1 cellular context compared by ENCODE assay signal in the genomic region with DNA sequence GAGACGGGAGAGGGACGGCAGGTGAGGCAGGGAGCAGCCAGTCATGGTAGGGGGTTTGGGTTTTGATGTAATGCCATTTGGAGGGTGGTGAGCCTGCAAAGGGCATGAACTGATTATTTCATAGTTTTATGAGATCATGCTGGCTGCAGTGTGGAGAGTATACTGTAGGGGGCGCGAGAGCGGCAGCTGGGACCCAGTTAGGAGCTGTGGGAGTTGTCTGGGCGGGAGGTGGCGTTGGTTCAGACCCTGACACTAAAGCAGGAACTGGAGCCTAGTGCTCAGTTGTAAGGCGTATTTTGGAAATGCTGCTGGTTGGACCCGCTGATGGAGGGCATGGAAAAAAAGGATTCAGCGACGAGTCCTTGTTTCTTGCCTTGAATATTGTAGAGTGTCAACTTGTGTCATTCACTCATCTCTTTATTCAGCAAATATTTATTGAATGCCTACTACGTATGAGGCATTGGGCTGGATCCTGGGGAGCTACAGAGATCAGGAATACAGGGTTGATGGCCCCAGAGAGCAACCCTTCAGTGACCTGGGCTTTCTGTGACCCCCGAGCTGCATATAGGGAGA.
TF ChIP-seq lines count a peak whose summit lies in the region.

No MANE protein-coding gene starts in this region.

TF ChIP-seq in HepG2, 621 proteins besides CTCF, POLR2A, EP300 and RAD21 (continued from another document and continues in another):
- TF ChIP-seq, protein P1, sequence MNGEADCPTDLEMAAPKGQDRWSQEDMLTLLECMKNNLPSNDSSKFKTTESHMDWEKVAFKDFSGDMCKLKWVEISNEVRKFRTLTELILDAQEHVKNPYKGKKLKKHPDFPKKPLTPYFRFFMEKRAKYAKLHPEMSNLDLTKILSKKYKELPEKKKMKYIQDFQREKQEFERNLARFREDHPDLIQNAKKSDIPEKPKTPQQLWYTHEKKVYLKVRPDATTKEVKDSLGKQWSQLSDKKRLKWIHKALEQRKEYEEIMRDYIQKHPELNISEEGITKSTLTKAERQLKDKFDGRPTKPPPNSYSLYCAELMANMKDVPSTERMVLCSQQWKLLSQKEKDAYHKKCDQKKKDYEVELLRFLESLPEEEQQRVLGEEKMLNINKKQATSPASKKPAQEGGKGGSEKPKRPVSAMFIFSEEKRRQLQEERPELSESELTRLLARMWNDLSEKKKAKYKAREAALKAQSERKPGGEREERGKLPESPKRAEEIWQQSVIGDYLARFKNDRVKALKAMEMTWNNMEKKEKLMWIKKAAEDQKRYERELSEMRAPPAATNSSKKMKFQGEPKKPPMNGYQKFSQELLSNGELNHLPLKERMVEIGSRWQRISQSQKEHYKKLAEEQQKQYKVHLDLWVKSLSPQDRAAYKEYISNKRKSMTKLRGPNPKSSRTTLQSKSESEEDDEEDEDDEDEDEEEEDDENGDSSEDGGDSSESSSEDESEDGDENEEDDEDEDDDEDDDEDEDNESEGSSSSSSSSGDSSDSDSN (CRISPR knock-in tag; IDR thresholded peaks at IDR 0.05): no peak
- TF ChIP-seq, protein P2, sequence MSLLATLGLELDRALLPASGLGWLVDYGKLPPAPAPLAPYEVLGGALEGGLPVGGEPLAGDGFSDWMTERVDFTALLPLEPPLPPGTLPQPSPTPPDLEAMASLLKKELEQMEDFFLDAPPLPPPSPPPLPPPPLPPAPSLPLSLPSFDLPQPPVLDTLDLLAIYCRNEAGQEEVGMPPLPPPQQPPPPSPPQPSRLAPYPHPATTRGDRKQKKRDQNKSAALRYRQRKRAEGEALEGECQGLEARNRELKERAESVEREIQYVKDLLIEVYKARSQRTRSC (CRISPR knock-in tag; IDR thresholded peaks at IDR 0.05; ENCODE audit: low read depth): no peak
- no peak for TF ChIP-seq SMYD3 (CRISPR knock-in tag; IDR thresholded peaks at IDR 0.05)
- TF ChIP-seq, protein P3, sequence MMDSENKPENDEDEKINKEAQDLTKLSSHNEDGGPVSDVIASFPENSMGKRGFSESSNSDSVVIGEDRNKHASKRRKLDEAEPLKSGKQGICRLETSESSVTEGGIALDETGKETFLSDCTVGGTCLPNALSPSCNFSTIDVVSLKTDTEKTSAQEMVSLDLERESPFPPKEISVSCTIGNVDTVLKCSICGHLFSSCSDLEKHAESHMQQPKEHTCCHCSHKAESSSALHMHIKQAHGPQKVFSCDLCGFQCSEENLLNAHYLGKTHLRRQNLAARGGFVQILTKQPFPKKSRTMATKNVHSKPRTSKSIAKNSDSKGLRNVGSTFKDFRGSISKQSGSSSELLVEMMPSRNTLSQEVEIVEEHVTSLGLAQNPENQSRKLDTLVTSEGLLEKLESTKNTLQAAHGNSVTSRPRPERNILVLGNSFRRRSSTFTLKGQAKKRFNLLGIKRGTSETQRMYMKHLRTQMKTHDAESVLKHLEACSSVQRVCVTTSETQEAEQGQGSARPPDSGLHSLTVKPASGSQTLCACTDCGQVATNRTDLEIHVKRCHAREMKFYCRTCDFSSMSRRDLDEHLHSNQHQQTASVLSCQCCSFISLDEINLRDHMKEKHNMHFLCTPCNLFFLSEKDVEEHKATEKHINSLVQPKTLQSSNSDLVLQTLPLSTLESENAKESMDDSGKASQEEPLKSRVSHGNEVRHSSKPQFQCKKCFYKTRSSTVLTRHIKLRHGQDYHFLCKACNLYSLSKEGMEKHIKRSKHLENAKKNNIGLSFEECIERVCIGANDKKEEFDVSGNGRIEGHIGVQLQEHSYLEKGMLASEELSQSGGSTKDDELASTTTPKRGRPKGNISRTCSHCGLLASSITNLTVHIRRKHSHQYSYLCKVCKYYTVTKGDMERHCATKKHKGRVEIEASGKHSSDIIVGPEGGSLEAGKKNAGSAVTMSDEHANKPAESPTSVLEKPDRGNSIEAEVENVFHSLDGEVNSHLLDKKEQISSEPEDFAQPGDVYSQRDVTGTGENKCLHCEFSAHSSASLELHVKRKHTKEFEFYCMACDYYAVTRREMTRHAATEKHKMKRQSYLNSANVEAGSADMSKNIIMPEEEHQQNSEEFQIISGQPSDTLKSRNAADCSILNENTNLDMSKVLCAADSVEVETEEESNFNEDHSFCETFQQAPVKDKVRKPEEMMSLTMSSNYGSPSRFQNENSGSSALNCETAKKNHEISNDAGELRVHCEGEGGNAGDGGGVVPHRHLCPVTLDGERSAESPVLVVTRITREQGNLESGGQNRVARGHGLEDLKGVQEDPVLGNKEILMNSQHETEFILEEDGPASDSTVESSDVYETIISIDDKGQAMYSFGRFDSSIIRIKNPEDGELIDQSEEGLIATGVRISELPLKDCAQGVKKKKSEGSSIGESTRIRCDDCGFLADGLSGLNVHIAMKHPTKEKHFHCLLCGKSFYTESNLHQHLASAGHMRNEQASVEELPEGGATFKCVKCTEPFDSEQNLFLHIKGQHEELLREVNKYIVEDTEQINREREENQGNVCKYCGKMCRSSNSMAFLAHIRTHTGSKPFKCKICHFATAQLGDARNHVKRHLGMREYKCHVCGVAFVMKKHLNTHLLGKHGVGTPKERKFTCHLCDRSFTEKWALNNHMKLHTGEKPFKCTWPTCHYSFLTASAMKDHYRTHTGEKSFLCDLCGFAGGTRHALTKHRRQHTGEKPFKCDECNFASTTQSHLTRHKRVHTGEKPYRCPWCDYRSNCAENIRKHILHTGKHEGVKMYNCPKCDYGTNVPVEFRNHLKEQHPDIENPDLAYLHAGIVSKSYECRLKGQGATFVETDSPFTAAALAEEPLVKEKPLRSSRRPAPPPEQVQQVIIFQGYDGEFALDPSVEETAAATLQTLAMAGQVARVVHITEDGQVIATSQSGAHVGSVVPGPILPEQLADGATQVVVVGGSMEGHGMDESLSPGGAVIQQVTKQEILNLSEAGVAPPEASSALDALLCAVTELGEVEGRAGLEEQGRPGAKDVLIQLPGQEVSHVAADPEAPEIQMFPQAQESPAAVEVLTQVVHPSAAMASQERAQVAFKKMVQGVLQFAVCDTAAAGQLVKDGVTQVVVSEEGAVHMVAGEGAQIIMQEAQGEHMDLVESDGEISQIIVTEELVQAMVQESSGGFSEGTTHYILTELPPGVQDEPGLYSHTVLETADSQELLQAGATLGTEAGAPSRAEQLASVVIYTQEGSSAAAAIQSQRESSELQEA (CRISPR knock-in tag; IDR thresholded peaks at IDR 0.05; ENCODE audit: not compliant biosample characterization): peak; percentile 34
- TF ChIP-seq, protein P4, sequence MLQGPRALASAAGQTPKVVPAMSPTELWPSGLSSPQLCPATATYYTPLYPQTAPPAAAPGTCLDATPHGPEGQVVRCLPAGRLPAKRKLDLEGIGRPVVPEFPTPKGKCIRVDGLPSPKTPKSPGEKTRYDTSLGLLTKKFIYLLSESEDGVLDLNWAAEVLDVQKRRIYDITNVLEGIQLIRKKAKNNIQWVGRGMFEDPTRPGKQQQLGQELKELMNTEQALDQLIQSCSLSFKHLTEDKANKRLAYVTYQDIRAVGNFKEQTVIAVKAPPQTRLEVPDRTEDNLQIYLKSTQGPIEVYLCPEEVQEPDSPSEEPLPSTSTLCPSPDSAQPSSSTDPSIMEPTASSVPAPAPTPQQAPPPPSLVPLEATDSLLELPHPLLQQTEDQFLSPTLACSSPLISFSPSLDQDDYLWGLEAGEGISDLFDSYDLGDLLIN (CRISPR knock-in tag; IDR thresholded peaks at IDR 0.05; ENCODE audit: borderline replicate concordance): no peak
- TF ChIP-seq, protein P5, sequence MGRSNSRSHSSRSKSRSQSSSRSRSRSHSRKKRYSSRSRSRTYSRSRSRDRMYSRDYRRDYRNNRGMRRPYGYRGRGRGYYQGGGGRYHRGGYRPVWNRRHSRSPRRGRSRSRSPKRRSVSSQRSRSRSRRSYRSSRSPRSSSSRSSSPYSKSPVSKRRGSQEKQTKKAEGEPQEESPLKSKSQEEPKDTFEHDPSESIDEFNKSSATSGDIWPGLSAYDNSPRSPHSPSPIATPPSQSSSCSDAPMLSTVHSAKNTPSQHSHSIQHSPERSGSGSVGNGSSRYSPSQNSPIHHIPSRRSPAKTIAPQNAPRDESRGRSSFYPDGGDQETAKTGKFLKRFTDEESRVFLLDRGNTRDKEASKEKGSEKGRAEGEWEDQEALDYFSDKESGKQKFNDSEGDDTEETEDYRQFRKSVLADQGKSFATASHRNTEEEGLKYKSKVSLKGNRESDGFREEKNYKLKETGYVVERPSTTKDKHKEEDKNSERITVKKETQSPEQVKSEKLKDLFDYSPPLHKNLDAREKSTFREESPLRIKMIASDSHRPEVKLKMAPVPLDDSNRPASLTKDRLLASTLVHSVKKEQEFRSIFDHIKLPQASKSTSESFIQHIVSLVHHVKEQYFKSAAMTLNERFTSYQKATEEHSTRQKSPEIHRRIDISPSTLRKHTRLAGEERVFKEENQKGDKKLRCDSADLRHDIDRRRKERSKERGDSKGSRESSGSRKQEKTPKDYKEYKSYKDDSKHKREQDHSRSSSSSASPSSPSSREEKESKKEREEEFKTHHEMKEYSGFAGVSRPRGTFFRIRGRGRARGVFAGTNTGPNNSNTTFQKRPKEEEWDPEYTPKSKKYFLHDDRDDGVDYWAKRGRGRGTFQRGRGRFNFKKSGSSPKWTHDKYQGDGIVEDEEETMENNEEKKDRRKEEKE (IDR thresholded peaks at IDR 0.05): no peak
- no peak for TF ChIP-seq LCORL (IDR thresholded peaks at IDR 0.05)
- TF ChIP-seq LCORL (CRISPR knock-in tag; IDR thresholded peaks at IDR 0.05): 0 out of 2 replicates have a peak, but pooled peaks have one; percentile 27
- TF ChIP-seq, protein P6, sequence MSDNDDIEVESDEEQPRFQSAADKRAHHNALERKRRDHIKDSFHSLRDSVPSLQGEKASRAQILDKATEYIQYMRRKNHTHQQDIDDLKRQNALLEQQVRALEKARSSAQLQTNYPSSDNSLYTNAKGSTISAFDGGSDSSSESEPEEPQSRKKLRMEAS (IDR thresholded peaks at IDR 0.05): no peak
- TF ChIP-seq, protein P7, sequence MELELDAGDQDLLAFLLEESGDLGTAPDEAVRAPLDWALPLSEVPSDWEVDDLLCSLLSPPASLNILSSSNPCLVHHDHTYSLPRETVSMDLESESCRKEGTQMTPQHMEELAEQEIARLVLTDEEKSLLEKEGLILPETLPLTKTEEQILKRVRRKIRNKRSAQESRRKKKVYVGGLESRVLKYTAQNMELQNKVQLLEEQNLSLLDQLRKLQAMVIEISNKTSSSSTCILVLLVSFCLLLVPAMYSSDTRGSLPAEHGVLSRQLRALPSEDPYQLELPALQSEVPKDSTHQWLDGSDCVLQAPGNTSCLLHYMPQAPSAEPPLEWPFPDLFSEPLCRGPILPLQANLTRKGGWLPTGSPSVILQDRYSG (CRISPR knock-in tag; IDR thresholded peaks at IDR 0.05): no peak
- TF ChIP-seq RFX1 (IDR thresholded peaks at IDR 0.05): no peak
- TF ChIP-seq IKZF4 (CRISPR knock-in tag; IDR thresholded peaks at IDR 0.05; ENCODE audit: borderline replicate concordance, low read depth, not compliant biosample characterization): peak; percentile 26
- TF ChIP-seq, protein P8, sequence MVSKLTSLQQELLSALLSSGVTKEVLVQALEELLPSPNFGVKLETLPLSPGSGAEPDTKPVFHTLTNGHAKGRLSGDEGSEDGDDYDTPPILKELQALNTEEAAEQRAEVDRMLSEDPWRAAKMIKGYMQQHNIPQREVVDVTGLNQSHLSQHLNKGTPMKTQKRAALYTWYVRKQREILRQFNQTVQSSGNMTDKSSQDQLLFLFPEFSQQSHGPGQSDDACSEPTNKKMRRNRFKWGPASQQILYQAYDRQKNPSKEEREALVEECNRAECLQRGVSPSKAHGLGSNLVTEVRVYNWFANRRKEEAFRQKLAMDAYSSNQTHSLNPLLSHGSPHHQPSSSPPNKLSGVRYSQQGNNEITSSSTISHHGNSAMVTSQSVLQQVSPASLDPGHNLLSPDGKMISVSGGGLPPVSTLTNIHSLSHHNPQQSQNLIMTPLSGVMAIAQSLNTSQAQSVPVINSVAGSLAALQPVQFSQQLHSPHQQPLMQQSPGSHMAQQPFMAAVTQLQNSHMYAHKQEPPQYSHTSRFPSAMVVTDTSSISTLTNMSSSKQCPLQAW (CRISPR knock-in tag; IDR thresholded peaks at IDR 0.05): peak; percentile 59; the same call in 1 of the 2 replicates
- TF ChIP-seq, protein P9, sequence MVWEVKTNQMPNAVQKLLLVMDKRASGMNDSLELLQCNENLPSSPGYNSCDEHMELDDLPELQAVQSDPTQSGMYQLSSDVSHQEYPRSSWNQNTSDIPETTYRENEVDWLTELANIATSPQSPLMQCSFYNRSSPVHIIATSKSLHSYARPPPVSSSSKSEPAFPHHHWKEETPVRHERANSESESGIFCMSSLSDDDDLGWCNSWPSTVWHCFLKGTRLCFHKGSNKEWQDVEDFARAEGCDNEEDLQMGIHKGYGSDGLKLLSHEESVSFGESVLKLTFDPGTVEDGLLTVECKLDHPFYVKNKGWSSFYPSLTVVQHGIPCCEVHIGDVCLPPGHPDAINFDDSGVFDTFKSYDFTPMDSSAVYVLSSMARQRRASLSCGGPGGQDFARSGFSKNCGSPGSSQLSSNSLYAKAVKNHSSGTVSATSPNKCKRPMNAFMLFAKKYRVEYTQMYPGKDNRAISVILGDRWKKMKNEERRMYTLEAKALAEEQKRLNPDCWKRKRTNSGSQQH (CRISPR knock-in tag; IDR thresholded peaks at IDR 0.05; ENCODE audit: low read depth): 0 out of 2 replicates have a peak, but pooled peaks have one; percentile 57
- TF ChIP-seq ZMAT3 (CRISPR knock-in tag; conservative IDR thresholded peaks at IDR 0.05): 0 out of 2 replicates have a peak, but pooled peaks have one; percentile 30
- peak; percentile 68; the same call in 1 of the 2 replicates for TF ChIP-seq ERF (CRISPR knock-in tag; IDR thresholded peaks at IDR 0.05)
- TF ChIP-seq SAP130 (CRISPR knock-in tag; IDR thresholded peaks at IDR 0.05; ENCODE audit: low read depth): peak; percentile 37; the same call in 1 of the 2 replicates
- TF ChIP-seq TSC22D2 (CRISPR knock-in tag; IDR thresholded peaks at IDR 0.05; ENCODE audit: borderline replicate concordance): no peak
- TF ChIP-seq, protein P10, sequence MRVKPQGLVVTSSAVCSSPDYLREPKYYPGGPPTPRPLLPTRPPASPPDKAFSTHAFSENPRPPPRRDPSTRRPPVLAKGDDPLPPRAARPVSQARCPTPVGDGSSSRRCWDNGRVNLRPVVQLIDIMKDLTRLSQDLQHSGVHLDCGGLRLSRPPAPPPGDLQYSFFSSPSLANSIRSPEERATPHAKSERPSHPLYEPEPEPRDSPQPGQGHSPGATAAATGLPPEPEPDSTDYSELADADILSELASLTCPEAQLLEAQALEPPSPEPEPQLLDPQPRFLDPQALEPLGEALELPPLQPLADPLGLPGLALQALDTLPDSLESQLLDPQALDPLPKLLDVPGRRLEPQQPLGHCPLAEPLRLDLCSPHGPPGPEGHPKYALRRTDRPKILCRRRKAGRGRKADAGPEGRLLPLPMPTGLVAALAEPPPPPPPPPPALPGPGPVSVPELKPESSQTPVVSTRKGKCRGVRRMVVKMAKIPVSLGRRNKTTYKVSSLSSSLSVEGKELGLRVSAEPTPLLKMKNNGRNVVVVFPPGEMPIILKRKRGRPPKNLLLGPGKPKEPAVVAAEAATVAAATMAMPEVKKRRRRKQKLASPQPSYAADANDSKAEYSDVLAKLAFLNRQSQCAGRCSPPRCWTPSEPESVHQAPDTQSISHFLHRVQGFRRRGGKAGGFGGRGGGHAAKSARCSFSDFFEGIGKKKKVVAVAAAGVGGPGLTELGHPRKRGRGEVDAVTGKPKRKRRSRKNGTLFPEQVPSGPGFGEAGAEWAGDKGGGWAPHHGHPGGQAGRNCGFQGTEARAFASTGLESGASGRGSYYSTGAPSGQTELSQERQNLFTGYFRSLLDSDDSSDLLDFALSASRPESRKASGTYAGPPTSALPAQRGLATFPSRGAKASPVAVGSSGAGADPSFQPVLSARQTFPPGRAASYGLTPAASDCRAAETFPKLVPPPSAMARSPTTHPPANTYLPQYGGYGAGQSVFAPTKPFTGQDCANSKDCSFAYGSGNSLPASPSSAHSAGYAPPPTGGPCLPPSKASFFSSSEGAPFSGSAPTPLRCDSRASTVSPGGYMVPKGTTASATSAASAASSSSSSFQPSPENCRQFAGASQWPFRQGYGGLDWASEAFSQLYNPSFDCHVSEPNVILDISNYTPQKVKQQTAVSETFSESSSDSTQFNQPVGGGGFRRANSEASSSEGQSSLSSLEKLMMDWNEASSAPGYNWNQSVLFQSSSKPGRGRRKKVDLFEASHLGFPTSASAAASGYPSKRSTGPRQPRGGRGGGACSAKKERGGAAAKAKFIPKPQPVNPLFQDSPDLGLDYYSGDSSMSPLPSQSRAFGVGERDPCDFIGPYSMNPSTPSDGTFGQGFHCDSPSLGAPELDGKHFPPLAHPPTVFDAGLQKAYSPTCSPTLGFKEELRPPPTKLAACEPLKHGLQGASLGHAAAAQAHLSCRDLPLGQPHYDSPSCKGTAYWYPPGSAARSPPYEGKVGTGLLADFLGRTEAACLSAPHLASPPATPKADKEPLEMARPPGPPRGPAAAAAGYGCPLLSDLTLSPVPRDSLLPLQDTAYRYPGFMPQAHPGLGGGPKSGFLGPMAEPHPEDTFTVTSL (CRISPR knock-in tag; IDR thresholded peaks at IDR 0.05; ENCODE audit: borderline replicate concordance): no peak
